ENCODE assay signal across 8 cellular contexts in the genomic region with DNA sequence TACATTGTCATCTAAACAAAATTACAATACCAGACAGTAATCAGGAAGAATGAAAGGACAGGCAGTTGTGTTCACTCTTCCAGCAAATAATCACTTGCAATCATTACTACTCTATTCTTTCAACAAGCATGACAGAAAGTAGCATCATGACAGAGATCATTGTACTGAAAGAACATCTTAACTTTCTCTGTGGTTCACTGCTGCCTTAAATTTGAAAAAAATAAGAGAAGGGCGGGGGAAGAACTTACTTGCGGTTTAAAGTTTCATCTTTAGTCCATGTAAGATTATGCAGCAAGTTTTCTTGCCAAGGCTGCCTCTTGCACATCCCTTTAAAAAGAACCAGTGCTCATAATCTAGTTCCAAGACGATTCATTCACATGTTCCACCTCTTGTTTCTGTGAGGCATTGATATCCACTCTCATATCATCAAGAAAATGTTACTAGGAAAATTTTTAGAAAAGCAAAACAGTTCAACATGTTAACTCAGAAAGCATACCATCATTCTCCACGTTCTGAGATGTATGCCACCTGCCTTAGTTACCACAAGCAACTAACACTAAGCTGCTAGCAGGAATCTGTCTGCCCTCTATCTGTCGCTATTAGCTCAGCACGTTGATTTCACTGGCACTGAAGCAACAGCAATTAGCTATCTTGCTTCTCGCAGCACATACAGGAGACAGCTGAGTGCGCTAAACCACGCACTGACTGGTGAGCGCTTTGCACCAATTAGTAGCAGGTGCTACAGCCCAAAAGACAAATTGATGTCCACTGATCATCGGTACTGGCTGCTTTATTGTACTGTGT. TPM values are rescaled to one million over a fixed set of nuclear protein-coding genes. Genes with fewer than 3 reads are reported as not detected.
DNase-seq lines count a peak whose midpoint lies in the region; ATAC-seq and TF ChIP-seq lines count a peak whose summit lies in the region.

A gene (minus strand): TSS at position 555 of the 804 bp plus-strand sequence. CDS start 136,969 bp downstream, outside the sequence.

- H3K27me3 ChIP-seq in lower lobe of right lung (ENCODE audit: low read depth): no peaks in the 10 kb centered on the region
- H3K27me3 ChIP-seq in stomach: no peaks in the 10 kb centered on the region

- POLR2A ChIA-PET in naive thymus-derived CD8-positive, alpha-beta T cell (lab: Charles Lee): no interaction called here

- TF ChIP-seq EP300 in stomach (IDR thresholded peaks at IDR 0.05): no peak

- H3K27me3 Mint-ChIP-seq in brain: no peaks in the 10 kb centered on the region
- H3K27me3 Mint-ChIP-seq in naive thymus-derived CD8-positive, alpha-beta T cell: no peaks in the 10 kb centered on the region
- H3K27me3 Mint-ChIP-seq in activated T-cell treated with anti-CD3 and anti-CD28 coated beads, Interleukin-2, amount 50 U/mL, for 4 hours (ENCODE audit: low read depth): no peaks in the 10 kb centered on the region

- no peaks in the 10 kb centered on the region for H3K9me3 ChIP-seq in lower lobe of right lung
- H3K9me3 ChIP-seq in stomach: no peaks in the 10 kb centered on the region

- H3K27ac ChIP-seq in lower lobe of right lung (no peak within 1 kb of the TSS), stomach (no peak within 1 kb of the TSS)

- H3K4me1 Mint-ChIP-seq in brain: peaks cover 24% of the 10 kb centered on the region
- no peaks in the 10 kb centered on the region for H3K4me1 Mint-ChIP-seq in naive thymus-derived CD8-positive, alpha-beta T cell
- no peaks in the 10 kb centered on the region for H3K4me1 Mint-ChIP-seq in activated T-cell treated with anti-CD3 and anti-CD28 coated beads, Interleukin-2, amount 50 U/mL, for 4 hours (ENCODE audit: low read depth)

- no peaks in the 10 kb centered on the region for H3K9me3 Mint-ChIP-seq in brain
- peaks cover 0 to 20% (median 7%) of the 10 kb centered on the region in 9 donors for H3K9me3 Mint-ChIP-seq in naive thymus-derived CD8-positive, alpha-beta T cell
- H3K9me3 Mint-ChIP-seq in activated T-cell treated with anti-CD3 and anti-CD28 coated beads, Interleukin-2, amount 50 U/mL, for 4 hours: peaks cover 19% of the 10 kb centered on the region

- H3K4me3 Mint-ChIP-seq in brain: peak within 1 kb of the TSS; percentile 9 to 77 (median 32)
- no peak within 1 kb of the TSS for H3K4me3 Mint-ChIP-seq in naive thymus-derived CD8-positive, alpha-beta T cell
- H3K4me3 Mint-ChIP-seq in activated T-cell treated with anti-CD3 and anti-CD28 coated beads, Interleukin-2, amount 50 U/mL, for 4 hours: no peak within 1 kb of the TSS

- no peaks in the 10 kb centered on the region for H3K36me3 ChIP-seq in lower lobe of right lung
- no peaks in the 10 kb centered on the region for H3K36me3 ChIP-seq in stomach

- 17 to 22% (median 19%) methylated on average over 11 of the region's 11 CpGs for WGBS in stomach, 5 donors

- H3K27ac Mint-ChIP-seq in brain: peak within 1 kb of the TSS in 3 of 5 experiments; percentile 25 to 79 (median 40)
- H3K27ac Mint-ChIP-seq in naive thymus-derived CD8-positive, alpha-beta T cell: no peak within 1 kb of the TSS

- ATAC-seq in lower lobe of right lung (peak; percentile 49 to 73), HG02870 (IDR thresholded peaks at IDR 0.05; ENCODE audit: unreplicated experiment) (no peak)
- no peak for ATAC-seq in naive thymus-derived CD8-positive, alpha-beta T cell
- ATAC-seq in activated T-cell treated with anti-CD3 and anti-CD28 coated beads, Interleukin-2, amount 50 U/mL, for 4 hours: no peak

- no peak for TF ChIP-seq POLR2A in stomach (IDR thresholded peaks at IDR 0.05)

- H3K4me3 ChIP-seq in lower lobe of right lung (peak within 1 kb of the TSS; percentile 7), stomach (no peak within 1 kb of the TSS)

- intact Hi-C loops in lower lobe of right lung (cut with DNase I) (no loop called here), stomach (cut with DNase I; ENCODE audit: low total_unique reads) (no loop called here)

- H3K36me3 Mint-ChIP-seq in brain: no peaks in the 10 kb centered on the region
- H3K36me3 Mint-ChIP-seq in naive thymus-derived CD8-positive, alpha-beta T cell: no peaks in the 10 kb centered on the region
- H3K36me3 Mint-ChIP-seq in activated T-cell treated with anti-CD3 and anti-CD28 coated beads, Interleukin-2, amount 50 U/mL, for 4 hours (ENCODE audit: insufficient read depth): no peaks in the 10 kb centered on the region

- H3K4me1 ChIP-seq in lower lobe of right lung (no peaks in the 10 kb centered on the region), stomach (no peaks in the 10 kb centered on the region)

- DNase-seq in DMS53 (lab: John Stamatoyannopoulos, UW) (peak; percentile 87), NCI-H1105 treated with DMSO at 0.1 percent for 48 hours (lab: John Stamatoyannopoulos, UW) (peak; percentile 80), lower lobe of right lung (no peak), stomach (no peak)
- no peak for DNase-seq in naive thymus-derived CD8-positive, alpha-beta T cell
- DNase-seq in activated T-cell treated with anti-CD3 and anti-CD28 coated beads, Interleukin-2, amount 50 U/mL, for 4 hours: no peak

- peak; percentile 45 to 69 for TF ChIP-seq CTCF in brain (conservative IDR thresholded peaks at IDR 0.05)
- peak; percentile 24 for TF ChIP-seq CTCF in lower lobe of right lung (IDR thresholded peaks at IDR 0.05)
- no peak for TF ChIP-seq CTCF in stomach (IDR thresholded peaks at IDR 0.05)

RNA-seq across cellular contexts. Expression of the gene that starts here (rescaled TPM):
- polyA plus RNA-seq in brain (ENCODE audit: insufficient read depth, low read depth, low replicate concordance): 0.87 TPM
- total RNA-seq in lower lobe of right lung: 2.1 TPM
- 1 to 10 TPM in 1 of 5 donors, not detected in 4; 3.7 TPM for total RNA-seq in stomach
- polyA plus RNA-seq in stomach: not detected
- total RNA-seq in naive thymus-derived CD8-positive, alpha-beta T cell: not detected
- polyA plus RNA-seq in naive thymus-derived CD8-positive, alpha-beta T cell: not detected
- not detected for total RNA-seq in activated T-cell treated with anti-CD3 and anti-CD28 coated beads, Interleukin-2, amount 50 U/mL, for 4 hours

Comparison
In these comparisons a context has a peak if more than half of its experiments do, and no peak if none do; other contexts are left out.
1. DNase-seq: peak in DMS53 (single experiment) and NCI-H1105 treated with DMSO at 0.1 percent for 48 hours (single experiment); none in lower lobe of right lung (single experiment), stomach (single experiment), naive thymus-derived CD8-positive, alpha-beta T cell (0 of 10) and activated T-cell treated with anti-CD3 and anti-CD28 coated beads, Interleukin-2, amount 50 U/mL, for 4 hours (single experiment).
2. H3K27ac Mint-ChIP-seq: peak in brain (3 of 5); none in naive thymus-derived CD8-positive, alpha-beta T cell (0 of 10).
3. H3K4me3 Mint-ChIP-seq: peak in brain (5 of 5); none in naive thymus-derived CD8-positive, alpha-beta T cell (0 of 10) and activated T-cell treated with anti-CD3 and anti-CD28 coated beads, Interleukin-2, amount 50 U/mL, for 4 hours (single experiment).
4. CTCF ChIP-seq: peak in brain (2 of 2) and lower lobe of right lung (single experiment); none in stomach (0 of 7).
5. ATAC-seq: peak in lower lobe of right lung (2 of 2); none in naive thymus-derived CD8-positive, alpha-beta T cell (0 of 2), HG02870 (single experiment) and activated T-cell treated with anti-CD3 and anti-CD28 coated beads, Interleukin-2, amount 50 U/mL, for 4 hours (0 of 2).